ENCODE assay signal across 18 cellular contexts in the genomic region with DNA sequence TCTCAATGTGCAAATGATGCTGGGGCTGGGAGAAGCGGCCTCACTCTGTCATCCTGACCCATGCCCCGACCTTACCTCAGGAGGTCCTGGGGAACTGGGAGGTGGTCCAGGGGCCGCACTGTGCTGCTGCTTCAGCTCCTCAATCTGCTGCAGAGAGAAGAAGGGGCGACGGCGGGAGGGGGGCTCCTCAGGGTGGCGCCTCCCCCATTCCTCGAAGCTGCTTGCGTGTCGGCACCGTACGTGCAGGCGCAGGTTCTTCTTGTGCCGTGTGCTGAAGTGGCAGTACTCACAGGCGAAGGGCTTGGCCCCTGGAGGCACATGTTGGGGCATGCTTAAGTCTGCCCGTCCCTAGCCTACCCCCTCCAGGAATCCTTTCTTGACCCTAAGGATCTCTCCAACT. TPM values are rescaled to one million over a fixed set of nuclear protein-coding genes. Genes with fewer than 3 reads are reported as not detected.
"Had no signal": no experiment of that assay in that cellular context is flagged by ENCODE, and none has a peak within 500 bp of the region (broad histone marks: within the 10 kb centered on the region; RNA-seq: fewer than 3 reads in every experiment).

No MANE protein-coding gene starts in this region.

- ATAC-seq: psoas muscle; right cardiac atrium; stimulated activated memory B cell treated with anti-CD40 and anti-IgM and Interleukin-4, amounts not matched to agents 10 μg/mL and 1 μg/mL and 100 μg/mL, for 72 hours had no signal

- H3K4me1 Mint-ChIP-seq: activated naive CD4-positive, alpha-beta T cell treated with anti-CD3 and anti-CD28 coated beads, Interleukin-2, amount 10 ng/mL, durations not matched to agents 7 days and 5 days had no signal

- H3K4me3 Mint-ChIP-seq: activated naive CD4-positive, alpha-beta T cell treated with anti-CD3 and anti-CD28 coated beads, Interleukin-2, amount 10 ng/mL, durations not matched to agents 7 days and 5 days had no signal

- H3K4me1 ChIP-seq: psoas muscle had no signal

- DNase-seq: activated CD4-positive, alpha-beta T cell treated with anti-CD3 and anti-CD28 coated beads, Interleukin-2, amount 50 U/mL, for 1 hour; activated CD4-positive, CD25-positive, alpha-beta regulatory T cell treated with anti-CD3 and anti-CD28 coated beads, Interleukin-2, amount 50 U/mL, for 72 hours; activated CD8-positive, alpha-beta memory T cell treated with anti-CD3 and anti-CD28 coated beads, Interleukin-2, amount 50 U/mL, for 4 hours; activated effector memory CD4-positive, alpha-beta T cell treated with Interleukin-2 at 50 U/mL for 16 hours; activated naive CD4-positive, alpha-beta T cell treated with anti-CD3 and anti-CD28 coated beads, Interleukin-2, amount 10 ng/mL, durations not matched to agents 7 days and 5 days; activated T-cell treated with anti-CD3 and anti-CD28 coated beads, Interleukin-2, amount 50 U/mL, for 48 hours; foreskin fibroblast; hippocampal formation; mammary epithelial cell; stimulated activated CD4-positive, alpha-beta T cell treated with anti-CD3 and anti-CD28 coated beads, Interleukin-4, amount 100 ng/mL, for 24 hours had no signal

- H3K27ac Mint-ChIP-seq: activated naive CD4-positive, alpha-beta T cell treated with anti-CD3 and anti-CD28 coated beads, Interleukin-2, amount 10 ng/mL, durations not matched to agents 7 days and 5 days had no signal

- H3K27me3 ChIP-seq: cardiac muscle cell had no signal

- H3K9me3 ChIP-seq: psoas muscle, thoracic aorta had no signal

- H3K27me3 Mint-ChIP-seq: activated naive CD4-positive, alpha-beta T cell treated with anti-CD3 and anti-CD28 coated beads, Interleukin-2, amount 10 ng/mL, durations not matched to agents 7 days and 5 days; stimulated activated memory B cell treated with anti-CD40 and anti-IgM and Interleukin-4, amounts not matched to agents 10 μg/mL and 1 μg/mL and 100 μg/mL, for 72 hours had no signal

- H3K4me2 ChIP-seq: smooth muscle cell had no signal

- H3K4me3 ChIP-seq: cardiac muscle cell, psoas muscle, smooth muscle cell, thoracic aorta had no signal

- H3K9me3 Mint-ChIP-seq: activated naive CD4-positive, alpha-beta T cell treated with anti-CD3 and anti-CD28 coated beads, Interleukin-2, amount 10 ng/mL, durations not matched to agents 7 days and 5 days; stimulated activated memory B cell treated with anti-CD40 and anti-IgM and Interleukin-4, amounts not matched to agents 10 μg/mL and 1 μg/mL and 100 μg/mL, for 72 hours had no signal

- H3K27ac ChIP-seq: cardiac muscle cell, epithelial cell of prostate, psoas muscle, thoracic aorta had no signal

RNA-seq across cellular contexts. Expression of gene MMP9, which starts 49.6 kb away (rescaled TPM):
- total RNA-seq: cardiac muscle cell had no signal
- polyA plus RNA-seq: neural cell had no signal
